ENCODE assay signal across 19 cellular contexts in the genomic region with DNA sequence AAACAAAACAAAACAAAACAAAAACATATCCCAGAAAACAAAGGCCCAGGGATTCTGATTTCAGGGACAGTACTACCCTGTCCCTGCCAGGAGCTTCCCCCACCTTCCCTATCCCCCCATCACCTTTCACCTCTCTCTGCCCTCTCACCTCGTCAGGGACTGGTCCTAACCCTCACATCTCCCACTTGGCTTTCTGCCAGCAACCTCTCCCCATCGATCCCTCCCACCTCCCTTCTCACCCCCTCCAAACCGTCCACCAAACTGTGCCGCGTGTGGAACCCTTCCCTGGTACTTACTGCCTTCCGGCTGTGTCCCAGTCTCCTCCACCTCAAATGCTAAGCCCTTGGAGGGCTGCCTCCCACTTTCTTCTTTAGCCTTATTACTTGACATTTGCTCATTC. TPM values are rescaled to one million over a fixed set of nuclear protein-coding genes. Genes with fewer than 3 reads are reported as not detected.
A peak's percentile ranks its signal among the peaks of the same experiment; 100 is the strongest.
DNase-seq lines count a peak whose midpoint lies in the region; ATAC-seq, FAIRE-seq and TF ChIP-seq lines count a peak whose summit lies in the region.
"Had no signal": no experiment of that assay in that cellular context is flagged by ENCODE, and none has a peak within 500 bp of the region (broad histone marks: within the 10 kb centered on the region; RNA-seq: fewer than 3 reads in every experiment).

No MANE protein-coding gene starts in this region.

- no peaks in the 10 kb centered on the region for H3K9me3 ChIP-seq in HepG2 (ENCODE audit: low read length)
- no peaks in the 10 kb centered on the region for H3K9me3 ChIP-seq in spleen
- no peaks in the 10 kb centered on the region for H3K9me3 ChIP-seq in T-helper 17 cell (ENCODE audit: control insufficient read depth, low read length, poor library complexity, severe bottlenecking)
- H3K9me3 ChIP-seq: HAP-1 had no signal

- TF ChIP-seq EP300 in HepG2 (IDR thresholded peaks at IDR 0.05; ENCODE audit: low read depth in 2 of 2, low read length in 2 of 2): no peak
- TF ChIP-seq EP300 in HepG2 (CRISPR knock-in tag; IDR thresholded peaks at IDR 0.05; ENCODE audit: borderline replicate concordance): no peak

- intact Hi-C loops in HepG2 (cut with micrococcal nuclease; ENCODE audit: unreplicated experiment) (no loop called here), spleen (cut with DNase I; ENCODE audit: low total_unique reads) (no loop called here)

- H3K27ac Mint-ChIP-seq in chondrocyte (ENCODE audit: unreplicated experiment) (no peak overlapping the region), T-helper 17 cell (no peak overlapping the region)

- H2AFZ ChIP-seq in HepG2 (ENCODE audit: low read length): no peak overlapping the region

- H3K27me3 ChIP-seq in HepG2 (ENCODE audit: control insufficient read depth in 1 of 2, insufficient read depth in 2 of 2, low read length in 2 of 2) (no peaks in the 10 kb centered on the region), spleen (replicated peaks in 1 of 7) (no peaks in the 10 kb centered on the region)

- no peak; the same call in 2 of the 3 replicates for ATAC-seq in HepG2
- no peak for ATAC-seq in T-helper 17 cell

- DNase-seq in NCI-H82 (lab: John Stamatoyannopoulos, UW): peak; percentile 36
- DNase-seq in NCI-H82 treated with DMSO at 0.1 percent for 48 hours (lab: John Stamatoyannopoulos, UW; ENCODE audit: unreplicated experiment): no peak
- peak; percentile 35 for DNase-seq in chondrocyte (ENCODE audit: low spot score)
- DNase-seq in HepG2 (ENCODE audit: low spot score): no peak
- DNase-seq in spleen: peak; percentile 20
- no peak for DNase-seq in T-helper 17 cell
- DNase-seq in SW480 (ENCODE audit: low spot score): no peak
- no peak for DNase-seq in cortex of kidney (lab: John Stamatoyannopoulos, UW)
- DNase-seq: 8988T; C1 segment of cervical spinal cord; CD4-positive, alpha-beta memory T cell; COR-L47; DMS153; DND-41; GOT3 had no signal

- H3K79me2 ChIP-seq in HepG2 (ENCODE audit: insufficient read depth, low read length): no peaks in the 10 kb centered on the region

- in situ Hi-C loops in HepG2 (cut with HindIII; ENCODE audit: extremely low pct_ligation_motif_present, low pct_unique_long_range_greater_than_20kb): no loop called here

- H3K27ac ChIP-seq in HepG2 (ENCODE audit: extremely low read length, insufficient read depth, low read length): no peak overlapping the region
- no peak overlapping the region for H3K27ac ChIP-seq in spleen

- H3K4me1 ChIP-seq in HepG2 (ENCODE audit: insufficient read depth, low read length): no peaks in the 10 kb centered on the region
- no peaks in the 10 kb centered on the region for H3K4me1 ChIP-seq in spleen

- H3K36me3 ChIP-seq in HepG2 (replicated peaks in 1 of 2; ENCODE audit: control insufficient read depth in 1 of 2, insufficient read depth in 2 of 2, low read length in 2 of 2) (peaks cover 22 to 64% of the 10 kb centered on the region in 2 experiments), spleen (peaks cover 0 to 56% (median 1%) of the 10 kb centered on the region in 6 donors)
- H3K36me3 ChIP-seq: HAP-1 had no signal

- no peak overlapping the region for H3K9ac ChIP-seq in HepG2 (ENCODE audit: insufficient read depth, low read depth, low read length)

- H3K36me3 Mint-ChIP-seq in chondrocyte (ENCODE audit: low read depth) (no peaks in the 10 kb centered on the region), T-helper 17 cell (ENCODE audit: low read depth) (peaks cover 6% of the 10 kb centered on the region)

- no peak for TF ChIP-seq POLR2A in HepG2 (IDR thresholded peaks at IDR 0.05; ENCODE audit: insufficient read depth in 1 of 2, low read depth in 2 of 2, low read length in 2 of 2)
- no peak for TF ChIP-seq POLR2A in spleen (IDR thresholded peaks at IDR 0.05)

- H3K4me3 Mint-ChIP-seq in chondrocyte (ENCODE audit: unreplicated experiment) (no peak overlapping the region), T-helper 17 cell (no peak overlapping the region)

- no peak for TF ChIP-seq RAD21 in HepG2 (CRISPR knock-in tag; IDR thresholded peaks at IDR 0.05)

- CTCF ChIA-PET in HepG2 (lab: Yijun Ruan, JAX; ENCODE audit: low intra/inter-chr PET ratio, low total read pairs): no interaction called here

- POLR2A ChIA-PET in HepG2 (lab: Yijun Ruan, JAX): no interaction called here

- TF ChIP-seq CTCF in chondrocyte (IDR thresholded peaks at IDR 0.05) (no peak), HepG2 (CRISPR knock-in tag; IDR thresholded peaks at IDR 0.05) (no peak), spleen (IDR thresholded peaks at IDR 0.05 in 8 of 11, conservative IDR thresholded peaks at IDR 0.05 in 3 of 11) (no peak)

- WGBS in HepG2 (ENCODE audit: low lambda C conversion rate): 90% methylated on average over 6 of the region's 6 CpGs
- WGBS in spleen, 5 donors: 81 to 93% (median 85%) methylated on average over 6 of the region's 6 CpGs

- no peak overlapping the region for H3K4me2 ChIP-seq in HepG2 (ENCODE audit: low read depth, low read length)

- H3K27me3 Mint-ChIP-seq in chondrocyte (ENCODE audit: low read depth): no peaks in the 10 kb centered on the region
- no peaks in the 10 kb centered on the region for H3K27me3 Mint-ChIP-seq in T-helper 17 cell
- H3K27me3 Mint-ChIP-seq: CD4-positive, alpha-beta memory T cell had no signal

- H3K9me3 Mint-ChIP-seq in chondrocyte (ENCODE audit: low read depth): no peaks in the 10 kb centered on the region
- H3K9me3 Mint-ChIP-seq: CD4-positive, alpha-beta memory T cell had no signal

- no peaks in the 10 kb centered on the region for H3K4me1 Mint-ChIP-seq in chondrocyte (ENCODE audit: low read depth)
- no peaks in the 10 kb centered on the region for H3K4me1 Mint-ChIP-seq in T-helper 17 cell
- H3K4me1 Mint-ChIP-seq: CD4-positive, alpha-beta memory T cell had no signal

- H3K4me3 ChIP-seq in HepG2 (replicated peaks in 1 of 3; ENCODE audit: insufficient read depth in 1 of 3, low read depth in 2 of 3, low read length in 3 of 3) (no peak overlapping the region), spleen (no peak overlapping the region)
- H3K4me3 ChIP-seq: HAP-1 had no signal

- no peak for FAIRE-seq in HepG2 (lab: Jason Lieb, UNC)
- FAIRE-seq: G401.6, GM12892, H54 had no signal

- H4K20me1 ChIP-seq in HepG2 (ENCODE audit: insufficient read depth, low read length): no peaks in the 10 kb centered on the region

- no TSS peak for BruUV-seq in HepG2 (replicated peaks; lab: Mats Ljungman, UMichigan)

RNA-seq across cellular contexts. Expression of a gene that starts 36.4 kb away (rescaled TPM):
- total RNA-seq in chondrocyte (8.4 to 10.7 TPM (median 9.6 TPM) in 3 replicates), HepG2 (2016; rRNA removed; fragmentation: Illumina TruSeq; extraction: Trizol) (19.2 and 19.3 TPM in 2 replicates), spleen (10 to 100 TPM in 1 of 7 donors, 1 to 10 TPM in 6; 5.8 to 12.1 (median 8.1) TPM), T-helper 17 cell (1 to 10 TPM; 2.4 to 3.5 TPM)
- total RNA-seq in HepG2 (2016; cell fraction: cytosol; rRNA removed; fragmentation: Illumina TruSeq; extraction: Trizol; ENCODE audit: low read depth): 4.9 and 5.3 TPM in 2 replicates
- total RNA-seq in HepG2 (2016; cell fraction: insoluble cytoplasmic fraction; rRNA removed; fragmentation: Illumina TruSeq; extraction: Trizol): 18.1 and 21.2 TPM in 2 replicates
- total RNA-seq in HepG2 (2016; cell fraction: membrane; rRNA removed; fragmentation: Illumina TruSeq; extraction: Trizol): 9.4 TPM in 2 replicates
- 10.8 and 14.1 TPM in 2 replicates for total RNA-seq in HepG2 (2016; cell fraction: nucleus; rRNA removed; fragmentation: Illumina TruSeq; extraction: Trizol)
- polyA plus RNA-seq in HepG2 (2011; rRNA removed) (16.2 and 16.6 TPM in 2 replicates), spleen (10 to 100 TPM; 10.3 to 13.3 (median 11.3) TPM)
- polyA plus RNA-seq in HepG2 (2011; cell fraction: cytosol; rRNA removed): 17.9 and 19.7 TPM in 2 replicates
- polyA plus RNA-seq in HepG2 (2011; cell fraction: nucleus; rRNA removed): 7.4 and 11.7 TPM in 2 replicates
- polyA plus RNA-seq in HepG2 (2012): 19.9 and 20.0 TPM in 2 replicates
- polyA plus RNA-seq in HepG2 (2016; cell fraction: cytosol; fragmentation: Illumina TruSeq; extraction: Trizol; ENCODE audit: low read depth): 4.0 and 4.6 TPM in 2 replicates
- 23.9 and 26.4 TPM in 2 replicates for polyA plus RNA-seq in HepG2 (2016; cell fraction: insoluble cytoplasmic fraction; fragmentation: Illumina TruSeq; extraction: Trizol; ENCODE audit: low read depth)
- 8.6 and 8.7 TPM in 2 replicates for polyA plus RNA-seq in HepG2 (2016; cell fraction: membrane; fragmentation: Illumina TruSeq; extraction: Trizol; ENCODE audit: low read depth)
- 25.3 and 26.3 TPM in 2 replicates for polyA plus RNA-seq in HepG2 (2016; cell fraction: nucleus; fragmentation: Illumina TruSeq; extraction: Trizol; ENCODE audit: insufficient read depth, low read depth)
- 14.0 and 14.7 TPM in 2 replicates for polyA minus RNA-seq in HepG2 (2011; rRNA and poly(A)+ RNA removed; ENCODE audit: low replicate concordance)
- 4.7 and 5.1 TPM in 2 replicates for polyA minus RNA-seq in HepG2 (2011; cell fraction: cytosol; rRNA and poly(A)+ RNA removed)
- polyA minus RNA-seq in HepG2 (2011; cell fraction: nucleus; rRNA and poly(A)+ RNA removed): 5.2 and 6.5 TPM in 2 replicates

RNA-seq across cellular contexts. Expression of a gene that starts 36.6 kb away (rescaled TPM):
- total RNA-seq in chondrocyte (47.6 to 62.1 TPM (median 47.9 TPM) in 3 replicates), HepG2 (2016; rRNA removed; fragmentation: Illumina TruSeq; extraction: Trizol) (93.7 and 100 TPM in 2 replicates), spleen (10 to 100 TPM; 26.5 to 38.8 (median 33.6) TPM), T-helper 17 cell (10 to 100 TPM; 35.8 to 40.6 TPM)
- total RNA-seq in HepG2 (2016; cell fraction: cytosol; rRNA removed; fragmentation: Illumina TruSeq; extraction: Trizol; ENCODE audit: low read depth): 13.5 and 14.5 TPM in 2 replicates
- 86.4 and 94.6 TPM in 2 replicates for total RNA-seq in HepG2 (2016; cell fraction: insoluble cytoplasmic fraction; rRNA removed; fragmentation: Illumina TruSeq; extraction: Trizol)
- total RNA-seq in HepG2 (2016; cell fraction: membrane; rRNA removed; fragmentation: Illumina TruSeq; extraction: Trizol): 34.1 and 38.1 TPM in 2 replicates
- total RNA-seq in HepG2 (2016; cell fraction: nucleus; rRNA removed; fragmentation: Illumina TruSeq; extraction: Trizol): 95.2 and 107 TPM in 2 replicates
- polyA plus RNA-seq in HepG2 (2011; rRNA removed) (50.5 and 52.2 TPM in 2 replicates), spleen (10 to 100 TPM; 13.0 to 14.4 (median 13.2) TPM)
- polyA plus RNA-seq in HepG2 (2011; cell fraction: cytosol; rRNA removed): 38.6 and 40.1 TPM in 2 replicates
- polyA plus RNA-seq in HepG2 (2011; cell fraction: nucleus; rRNA removed): 58.3 and 59.2 TPM in 2 replicates
- polyA plus RNA-seq in HepG2 (2012): 46.5 and 55.2 TPM in 2 replicates
- polyA plus RNA-seq in HepG2 (2016; cell fraction: cytosol; fragmentation: Illumina TruSeq; extraction: Trizol; ENCODE audit: low read depth): 9.4 and 10.2 TPM in 2 replicates
- polyA plus RNA-seq in HepG2 (2016; cell fraction: insoluble cytoplasmic fraction; fragmentation: Illumina TruSeq; extraction: Trizol; ENCODE audit: low read depth): 85.4 and 97.6 TPM in 2 replicates
- 26.6 and 29.3 TPM in 2 replicates for polyA plus RNA-seq in HepG2 (2016; cell fraction: membrane; fragmentation: Illumina TruSeq; extraction: Trizol; ENCODE audit: low read depth)
- polyA plus RNA-seq in HepG2 (2016; cell fraction: nucleus; fragmentation: Illumina TruSeq; extraction: Trizol; ENCODE audit: insufficient read depth, low read depth): 91.3 and 91.5 TPM in 2 replicates
- polyA minus RNA-seq in HepG2 (2011; rRNA and poly(A)+ RNA removed; ENCODE audit: low replicate concordance): 21.7 and 40.5 TPM in 2 replicates
- polyA minus RNA-seq in HepG2 (2011; cell fraction: cytosol; rRNA and poly(A)+ RNA removed): 18.1 and 22.2 TPM in 2 replicates
- polyA minus RNA-seq in HepG2 (2011; cell fraction: nucleus; rRNA and poly(A)+ RNA removed): 126 and 133 TPM in 2 replicates

Comparison
In these comparisons a context has a peak if more than half of its experiments do, and no peak if none do; other contexts are left out.
1. DNase-seq: peak in NCI-H82 (single experiment), chondrocyte (single experiment) and spleen (single experiment); none in NCI-H82 treated with DMSO at 0.1 percent for 48 hours (single experiment), HepG2 (single experiment), T-helper 17 cell (0 of 3), SW480 (single experiment) and cortex of kidney (single experiment).